In the genomic region with DNA sequence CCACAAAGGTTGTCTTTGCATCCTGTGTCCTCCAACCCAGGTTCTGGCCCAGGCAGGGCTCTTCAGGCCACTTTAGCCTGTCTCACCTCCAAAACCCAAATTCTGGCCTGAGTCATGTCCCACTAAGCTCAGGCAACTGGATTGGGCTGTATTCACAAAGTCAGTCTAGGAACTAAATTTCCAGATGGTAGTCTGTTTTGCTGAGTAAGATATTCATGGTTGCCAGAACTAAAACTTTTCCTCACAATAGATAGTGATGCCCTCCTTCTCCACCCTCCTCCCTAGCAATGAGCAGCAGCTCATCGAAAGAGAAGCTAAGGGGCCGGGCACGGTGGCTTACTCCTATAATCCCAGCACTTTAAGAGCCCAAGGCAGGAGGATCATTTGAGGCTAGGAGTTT, we compare ENCODE assay signal across 29 cellular contexts. TPM values are rescaled to one million over a fixed set of nuclear protein-coding genes. Genes with fewer than 3 reads are reported as not detected.
"Had no signal": no experiment of that assay in that cellular context is flagged by ENCODE, and none has a peak within 500 bp of the region (broad histone marks: within the 10 kb centered on the region; RNA-seq: fewer than 3 reads in every experiment).

No MANE protein-coding gene starts in this region.

- H3K27ac Mint-ChIP-seq: nephron progenitor cell; progenitor cell of endocrine pancreas; stimulated activated memory B cell treated with anti-CD40 and anti-IgM and Interleukin-4, amounts not matched to agents 10 μg/mL and 1 μg/mL and 100 μg/mL, for 72 hours; stimulated activated naive CD8-positive, alpha-beta T cell treated with anti-CD3 and anti-CD28 coated beads, Interleukin-15, amount 100 ng/mL, for 72 hours had no signal

- FAIRE-seq: islet of Langerhans, kidney, small intestine had no signal

- H3K27me3 ChIP-seq: left lung, ovary, right atrium auricular region, sigmoid colon, spleen, tibial nerve, upper lobe of left lung, vagina had no signal

- H3K4me3 ChIP-seq: left lung, lower lobe of right lung, ovary, right atrium auricular region, sigmoid colon, spleen, tibial nerve, upper lobe of left lung, vagina had no signal

- H3K36me3 Mint-ChIP-seq: naive thymus-derived CD8-positive, alpha-beta T cell; stimulated activated memory B cell treated with anti-CD40 and anti-IgM and Interleukin-4, amounts not matched to agents 10 μg/mL and 1 μg/mL and 100 μg/mL, for 72 hours had no signal

- H3K27me3 Mint-ChIP-seq: naive thymus-derived CD8-positive, alpha-beta T cell; stimulated activated memory B cell treated with anti-CD40 and anti-IgM and Interleukin-4, amounts not matched to agents 10 μg/mL and 1 μg/mL and 100 μg/mL, for 72 hours; stimulated activated naive CD8-positive, alpha-beta T cell treated with anti-CD3 and anti-CD28 coated beads, Interleukin-15, amount 100 ng/mL, for 72 hours had no signal

- H3K4me1 Mint-ChIP-seq: stimulated activated memory B cell treated with anti-CD40 and anti-IgM and Interleukin-4, amounts not matched to agents 10 μg/mL and 1 μg/mL and 100 μg/mL, for 72 hours had no signal

- ATAC-seq: left colon; left lung; lower lobe of right lung; naive thymus-derived CD8-positive, alpha-beta T cell; stimulated activated memory B cell treated with anti-CD40 and anti-IgM and Interleukin-4, amounts not matched to agents 10 μg/mL and 1 μg/mL and 100 μg/mL, for 72 hours; stimulated activated naive CD8-positive, alpha-beta T cell treated with anti-CD3 and anti-CD28 coated beads, Interleukin-15, amount 100 ng/mL, for 72 hours had no signal

- H3K9me3 ChIP-seq: left lung, lower lobe of right lung, ovary, right atrium auricular region, sigmoid colon, spleen, tibial nerve, upper lobe of left lung, vagina had no signal

- H3K4me3 Mint-ChIP-seq: stimulated activated memory B cell treated with anti-CD40 and anti-IgM and Interleukin-4, amounts not matched to agents 10 μg/mL and 1 μg/mL and 100 μg/mL, for 72 hours; stimulated activated naive CD8-positive, alpha-beta T cell treated with anti-CD3 and anti-CD28 coated beads, Interleukin-15, amount 100 ng/mL, for 72 hours had no signal

- H3K36me3 ChIP-seq: left lung, lower lobe of right lung, ovary, right atrium auricular region, sigmoid colon, spleen, tibial nerve, upper lobe of left lung, vagina had no signal

- H3K9me3 Mint-ChIP-seq: naive thymus-derived CD8-positive, alpha-beta T cell; stimulated activated memory B cell treated with anti-CD40 and anti-IgM and Interleukin-4, amounts not matched to agents 10 μg/mL and 1 μg/mL and 100 μg/mL, for 72 hours; stimulated activated naive CD8-positive, alpha-beta T cell treated with anti-CD3 and anti-CD28 coated beads, Interleukin-15, amount 100 ng/mL, for 72 hours had no signal

- H3K4me1 ChIP-seq: right atrium auricular region had no signal

- DNase-seq: hippocampal formation; kidney; left colon; left lung; lower lobe of right lung; mammary epithelial cell; mesenchymal stem cell; naive thymus-derived CD8-positive, alpha-beta T cell; nephron progenitor cell; ovary; sigmoid colon; small intestine; spleen; stimulated activated CD4-positive, alpha-beta T cell treated with anti-CD3 and anti-CD28 coated beads, Interleukin-4, amount 100 ng/mL, for 24 hours; stimulated activated naive CD4-positive, alpha-beta T cell treated with Interleukin-2 at 50 U/mL for 16 hours; stimulated activated naive CD8-positive, alpha-beta T cell treated with anti-CD3 and anti-CD28 coated beads, Interleukin-15, amount 100 ng/mL, for 72 hours; upper lobe of left lung had no signal

- H3K27ac ChIP-seq: left lung, lower lobe of right lung, ovary, right atrium auricular region, sigmoid colon, spleen, tibial nerve, upper lobe of left lung, vagina had no signal

RNA-seq across cellular contexts. Expression of a gene that starts 21.8 kb away (rescaled TPM):
- total RNA-seq: kidney; left colon; left lung; liver; lower lobe of right lung; mammary epithelial cell; mucosa of gallbladder; naive thymus-derived CD8-positive, alpha-beta T cell; omental fat pad; ovary; pulmonary artery endothelial cell; renal cortical epithelial cell; right atrium auricular region; sigmoid colon; tibial nerve; urinary bladder; vagina had no signal
- polyA plus RNA-seq: liver; mammary epithelial cell; naive thymus-derived CD8-positive, alpha-beta T cell; ovary; sigmoid colon; small intestine; spleen; urinary bladder had no signal
